12 cellular contexts compared by ENCODE assay signal in genomic region chr10:123913688-123914268, GRCh38. TPM values are rescaled to one million over a fixed set of nuclear protein-coding genes. Genes with fewer than 3 reads are reported as not detected.
A peak's percentile ranks its signal among the peaks of the same experiment; 100 is the strongest.
DNase-seq lines count a peak whose midpoint lies in the region; ATAC-seq and TF ChIP-seq lines count a peak whose summit lies in the region.
"Had no signal": no experiment of that assay in that cellular context is flagged by ENCODE, and none has a peak within 500 bp of the region (broad histone marks: within the 10 kb centered on the region; RNA-seq: fewer than 3 reads in every experiment).

No MANE protein-coding gene starts in this region.

- no peaks in the 10 kb centered on the region for H3K9me3 ChIP-seq in adrenal gland (replicated peaks in 1 of 3)
- H3K9me3 ChIP-seq: neutrophil had no signal

- no peak for TF ChIP-seq POLR2A in adrenal gland (IDR thresholded peaks at IDR 0.05)

- ATAC-seq in GM18907 (IDR thresholded peaks at IDR 0.05; ENCODE audit: unreplicated experiment), result no peak
- ATAC-seq: CD8-positive, alpha-beta T cell had no signal

- H3K27me3 ChIP-seq in adrenal gland, result peaks cover 2% of the 10 kb centered on the region

- TF ChIP-seq CTCF in adrenal gland (IDR thresholded peaks at IDR 0.05) (no peak), foreskin fibroblast (IDR thresholded peaks at IDR 0.05; ENCODE audit: low read depth, low read length) (no peak)

- H3K4me1 ChIP-seq in adrenal gland (replicated peaks in 1 of 2), result peaks cover 0 to 12% of the 10 kb centered on the region in 2 donors

- intact Hi-C loops in adrenal gland (cut with DNase I), result no loop called here

- H3K36me3 ChIP-seq in adrenal gland (replicated peaks in 1 of 2), result no peaks in the 10 kb centered on the region
- H3K36me3 ChIP-seq: neutrophil had no signal

- 27 to 37% (median 33%) methylated on average over 8 of the region's 8 CpGs for WGBS in adrenal gland, 4 donors

- DNase-seq in COR-L47 (lab: John Stamatoyannopoulos, UW), result peak; percentile 53
- DNase-seq in Jurkat, Clone E6-1 (ENCODE audit: low read depth, low spot score), result peak; percentile 67
- DNase-seq in adrenal gland, result peak in 6 of 7 donors; percentile 14 to 73 (median 48)
- DNase-seq in medulla oblongata (ENCODE audit: extremely low spot score), result peak; percentile 42
- DNase-seq in LoVo (ENCODE audit: low spot score), result no peak
- DNase-seq in activated CD8-positive, alpha-beta memory T cell treated with anti-CD3 and anti-CD28 coated beads for 24 hours, result no peak
- DNase-seq in foreskin fibroblast, result no peak
- DNase-seq: activated CD8-positive, alpha-beta memory T cell treated with anti-CD3 and anti-CD28 coated beads, Interleukin-2, amount 50 U/mL, for 4 hours; NCI-H1105 had no signal

- peak overlapping the region in 1 of 5 donors; percentile 6 for H3K27ac ChIP-seq in adrenal gland
- H3K27ac ChIP-seq: neutrophil had no signal

- H3K4me3 ChIP-seq in Jurkat, Clone E6-1 (ENCODE audit: low read length), result no peak overlapping the region
- H3K4me3 ChIP-seq in adrenal gland (no peak overlapping the region), foreskin fibroblast (ENCODE audit: low read depth in 1 of 2, low read length in 2 of 2) (no peak overlapping the region)

RNA-seq across cellular contexts. Expression of gene CPXM2, which starts 22.2 kb away (rescaled TPM):
- not detected for polyA plus RNA-seq in Jurkat, Clone E6-1 (2012; ENCODE audit: insufficient read depth, insufficient read length)
- 10 to 100 TPM in 2 of 8 donors, 1 to 10 TPM in 6; 1.2 to 10.8 (median 5.5) TPM for total RNA-seq in adrenal gland
- 1 to 10 TPM; 2.9 to 4.5 (median 4.3) TPM for polyA plus RNA-seq in adrenal gland
- total RNA-seq: CD8-positive, alpha-beta T cell had no signal

Comparison
In these comparisons a context has a peak if more than half of its experiments do, and no peak if none do; other contexts are left out.
1. DNase-seq: peak in COR-L47 (single experiment), Jurkat, Clone E6-1 (single experiment), adrenal gland (6 of 7) and medulla oblongata (single experiment); none in LoVo (single experiment), activated CD8-positive, alpha-beta memory T cell treated with anti-CD3 and anti-CD28 coated beads for 24 hours (single experiment) and foreskin fibroblast (0 of 2).